ENCODE assay signal across 13 cellular contexts in genomic region chr10:132149917-132150316, GRCh38.
"Had no signal": no experiment of that assay in that cellular context is flagged by ENCODE, and none has a peak within 500 bp of the region (broad histone marks: within the 10 kb centered on the region; RNA-seq: fewer than 3 reads in every experiment).

No MANE protein-coding gene starts in this region.

- H3K4me3 Mint-ChIP-seq: activated naive CD4-positive, alpha-beta T cell treated with anti-CD3 and anti-CD28 coated beads for 36 hours; activated naive CD8-positive, alpha-beta T cell treated with anti-CD3 and anti-CD28 coated beads, Interleukin-2, amount 50 U/mL, for 24 hours; naive thymus-derived CD8-positive, alpha-beta T cell had no signal

- H3K4me1 Mint-ChIP-seq: activated naive CD8-positive, alpha-beta T cell treated with anti-CD3 and anti-CD28 coated beads, Interleukin-2, amount 50 U/mL, for 24 hours had no signal

- ATAC-seq: activated naive CD8-positive, alpha-beta T cell treated with anti-CD3 and anti-CD28 coated beads, Interleukin-2, amount 50 U/mL, for 24 hours; naive thymus-derived CD8-positive, alpha-beta T cell had no signal

- H3K36me3 ChIP-seq: thyroid gland had no signal

- H3K27ac Mint-ChIP-seq: activated naive CD4-positive, alpha-beta T cell treated with anti-CD3 and anti-CD28 coated beads for 36 hours; activated naive CD8-positive, alpha-beta T cell treated with anti-CD3 and anti-CD28 coated beads, Interleukin-2, amount 50 U/mL, for 24 hours; naive thymus-derived CD8-positive, alpha-beta T cell had no signal

- H3K27me3 Mint-ChIP-seq: activated naive CD8-positive, alpha-beta T cell treated with anti-CD3 and anti-CD28 coated beads, Interleukin-2, amount 50 U/mL, for 24 hours; naive thymus-derived CD8-positive, alpha-beta T cell had no signal

- H3K9me3 ChIP-seq: thyroid gland had no signal

- H3K4me1 ChIP-seq: thyroid gland had no signal

- H3K27ac ChIP-seq: SK-N-MC, thyroid gland had no signal

- H3K27me3 ChIP-seq: thyroid gland had no signal

- H3K9me3 Mint-ChIP-seq: activated naive CD4-positive, alpha-beta T cell treated with anti-CD3 and anti-CD28 coated beads for 36 hours; activated naive CD8-positive, alpha-beta T cell treated with anti-CD3 and anti-CD28 coated beads, Interleukin-2, amount 50 U/mL, for 24 hours; naive thymus-derived CD8-positive, alpha-beta T cell had no signal

- DNase-seq: activated CD4-positive, alpha-beta T cell treated with anti-CD3 and anti-CD28 coated beads, Interleukin-2, amount 50 U/mL, for 4 hours; activated naive CD4-positive, alpha-beta T cell treated with anti-CD3 and anti-CD28 coated beads for 36 hours; activated naive CD8-positive, alpha-beta T cell treated with anti-CD3 and anti-CD28 coated beads, Interleukin-2, amount 50 U/mL, for 24 hours; activated T-cell treated with anti-CD3 and anti-CD28 coated beads for 4 hours; anterior cingulate cortex; cortex of kidney; foreskin melanocyte; nucleus accumbens; retina; stimulated activated naive CD4-positive, alpha-beta T cell treated with Interleukin-2 at 50 U/mL for 16 hours; thyroid gland had no signal

- H3K4me3 ChIP-seq: SK-N-MC, thyroid gland had no signal

- H3K36me3 Mint-ChIP-seq: naive thymus-derived CD8-positive, alpha-beta T cell had no signal
